Comparison of ENCODE assay signal across 9 cellular contexts in genomic region chr19:8615813-8616596, GRCh38. TPM values are rescaled to one million over a fixed set of nuclear protein-coding genes. Genes with fewer than 3 reads are reported as not detected.
DNase-seq lines count a peak whose midpoint lies in the region; ATAC-seq, FAIRE-seq and TF ChIP-seq lines count a peak whose summit lies in the region.
"Had no signal": no experiment of that assay in that cellular context is flagged by ENCODE, and none has a peak within 500 bp of the region (broad histone marks: within the 10 kb centered on the region; RNA-seq: fewer than 3 reads in every experiment).

No MANE protein-coding gene starts in this region.

- peak; percentile 68 for TF ChIP-seq CTCF in A549 (IDR thresholded peaks at IDR 0.05)
- peak; percentile 78 for TF ChIP-seq CTCF in GM13976 (IDR thresholded peaks at IDR 0.05; ENCODE audit: borderline replicate concordance, control extremely low read depth, extremely low read depth, insufficient read depth, missing control alignments)
- peak; percentile 57 to 75 (median 64) for TF ChIP-seq CTCF in sigmoid colon (IDR thresholded peaks at IDR 0.05)

- peak overlapping the region; percentile 40 for H3K4me2 ChIP-seq in A549

- CTCF ChIA-PET in A549 (lab: Yijun Ruan, JAX): interaction anchor here (0.6 to 6.3 kb wide), 20 partner anchors 8 to 112 kb away, joined by 3 to 46 read pairs (median 6); partner anchors contain the start of gene NFILZ

- TF ChIP-seq EP300 in A549 (IDR thresholded peaks at IDR 0.05) (no peak), sigmoid colon (IDR thresholded peaks at IDR 0.05) (no peak)

- no peak for TF ChIP-seq POLR2A in A549 (IDR thresholded peaks at IDR 0.05; ENCODE audit: low read length)
- no peak for TF ChIP-seq POLR2A in sigmoid colon (IDR thresholded peaks at IDR 0.05)

- no peaks in the 10 kb centered on the region for H3K36me3 ChIP-seq in sigmoid colon

- intact Hi-C loops in head of caudate nucleus (cut with DNase I) (no loop called here), sigmoid colon (cut with DNase I) (no loop called here)

- POLR2A ChIA-PET in A549 (lab: Yijun Ruan, JAX): interaction anchor here (0.6 to 1.0 kb wide), 3 partner anchors 11 to 24 kb away, joined by 3 to 5 read pairs (median 3); no protein-coding TSS in a partner anchor

- in situ Hi-C loops in GM13976 (cut with MboI; ENCODE audit: low sequenced_read_pairs, unreplicated experiment): no loop called here

- H3K4me1 ChIP-seq in A549: peaks cover 57% of the 10 kb centered on the region
- H3K4me1 ChIP-seq in sigmoid colon: peaks cover 0 to 11% (median 8%) of the 10 kb centered on the region in 4 donors

- H3K27me3 ChIP-seq in sigmoid colon: no peaks in the 10 kb centered on the region

- no peak for FAIRE-seq in A549 (lab: Jason Lieb, UNC)

- peak in 1 of 2 experiments; percentile 83 for DNase-seq in A549 (ENCODE audit: low read depth in 1 of 2, low spot score in 1 of 2)
- peak; percentile 67 for DNase-seq in GM13976 (ENCODE audit: low spot score)
- peak; percentile 72 for DNase-seq in RPMI8226
- DNase-seq in activated effector memory CD4-positive, alpha-beta T cell treated with Interleukin-2 at 50 U/mL for 16 hours: peak; percentile 34
- peak in 36 of 42 donors; percentile 17 to 71 (median 52) for DNase-seq in head of caudate nucleus
- peak; percentile 77 for DNase-seq in sigmoid colon

- peak in 1 of 2 experiments; percentile 18; a peak in 4 of 6 replicates for ATAC-seq in A549
- no peak for ATAC-seq in HG02981 (IDR thresholded peaks at IDR 0.05; ENCODE audit: unreplicated experiment)
- no peak for ATAC-seq in HG03378 (IDR thresholded peaks at IDR 0.05; ENCODE audit: unreplicated experiment)

- peak; percentile 69 to 76 for TF ChIP-seq RAD21 in A549 (conservative IDR thresholded peaks at IDR 0.05 in 1 of 2, IDR thresholded peaks at IDR 0.05 in 1 of 2)

- no peaks in the 10 kb centered on the region for H3K9me3 ChIP-seq in A549
- H3K9me3 ChIP-seq in sigmoid colon: no peaks in the 10 kb centered on the region

- 27% methylated on average over 23 of the region's 23 CpGs for WGBS in A549 (ENCODE audit: missing lambda C conversion rate)
- 37 to 41% methylated on average over 23 of the region's 23 CpGs for WGBS in sigmoid colon, 2 donors

- H3K27ac ChIP-seq in A549: peak overlapping the region; percentile 78 to 99
- no peak overlapping the region for H3K27ac ChIP-seq in sigmoid colon

- H3K4me3 ChIP-seq in A549 (no peak overlapping the region), sigmoid colon (no peak overlapping the region)

TF ChIP-seq in A549, 52 proteins besides CTCF, POLR2A, EP300 and RAD21:
- TF ChIP-seq SMC3 (IDR thresholded peaks at IDR 0.05) (peak; percentile 79), NFE2L2 (conservative IDR thresholded peaks at IDR 0.05; ENCODE audit: low read length) (no peak), MAZ (IDR thresholded peaks at IDR 0.05; ENCODE audit: borderline replicate concordance, low read depth, low read length) (no peak), NR3C1 (IDR thresholded peaks at IDR 0.05) (no peak), SREBF2 (IDR thresholded peaks at IDR 0.05) (no peak), ZFP36 (IDR thresholded peaks at IDR 0.05; ENCODE audit: borderline replicate concordance, partially characterized antibody) (peak; percentile 6), MAX (IDR thresholded peaks at IDR 0.05) (peak; percentile 51), CEBPB (IDR thresholded peaks at IDR 0.05) (0 out of 4 replicates have a peak, but pooled peaks of 1 of the 2 experiments have one; percentile 4)

RNA-seq across cellular contexts. Expression of gene ADAMTS10, which starts 5.5 kb away (rescaled TPM):
- polyA plus RNA-seq in A549 (2011; rRNA removed): 26.7 and 33.2 TPM in 2 replicates
- 23.0 and 34.1 TPM in 2 replicates for polyA plus RNA-seq in A549 (2012; cell fraction: cytosol; rRNA removed)
- polyA plus RNA-seq in A549 (2012; cell fraction: nucleus; rRNA removed): 263 and 313 TPM in 2 replicates
- polyA plus RNA-seq in A549 (2017; fragmentation: RNase III; extraction: RNeasy Plus Mini Kit Qiagen cat#74134 plus additional on column Dnase treatment): 39.0 to 73.0 TPM (median 49.3 TPM) in 3 replicates
- 28.3 and 29.4 TPM in 2 replicates for polyA minus RNA-seq in A549 (2011; rRNA and poly(A)+ RNA removed)
- total RNA-seq in sigmoid colon: 10 to 100 TPM; 20.3 to 90.6 (median 27.2) TPM
- polyA plus RNA-seq in sigmoid colon: 10 to 100 TPM in 1 of 3 donors, 1 to 10 TPM in 1, not detected in 1; 1.2 to 13.7 TPM

RNA-seq across cellular contexts. Expression of gene NFILZ, which starts 14.4 kb away (rescaled TPM):
- not detected in 2 replicates for polyA plus RNA-seq in A549 (2011; rRNA removed)
- polyA plus RNA-seq in A549 (2012; cell fraction: cytosol; rRNA removed): not detected in 2 replicates
- polyA plus RNA-seq in A549 (2012; cell fraction: nucleus; rRNA removed): not detected in 2 replicates
- polyA plus RNA-seq in A549 (2017; fragmentation: RNase III; extraction: RNeasy Plus Mini Kit Qiagen cat#74134 plus additional on column Dnase treatment): not detected in 3 replicates
- not detected in 2 replicates for polyA minus RNA-seq in A549 (2011; rRNA and poly(A)+ RNA removed)
- not detected for total RNA-seq in sigmoid colon
- not detected for polyA plus RNA-seq in sigmoid colon
- total RNA-seq: glomerular endothelial cell had no signal

RNA-seq across cellular contexts. Expression of gene MYO1F, which starts 38.8 kb away (rescaled TPM):
- polyA plus RNA-seq in A549 (2011; rRNA removed) (0.37 and 0.95 TPM in 2 replicates), A549 (2017; fragmentation: RNase III; extraction: RNeasy Plus Mini Kit Qiagen cat#74134 plus additional on column Dnase treatment) (0.17 to 0.24 TPM (median 0.23 TPM) in 3 replicates), sigmoid colon (10 to 100 TPM in 1 of 3 donors, 1 to 10 TPM in 2; 6.6 to 19.4 (median 6.9) TPM)
- polyA plus RNA-seq in A549 (2012; cell fraction: cytosol; rRNA removed): 0.45 TPM in 2 replicates
- 0.60 and 0.76 TPM in 2 replicates for polyA plus RNA-seq in A549 (2012; cell fraction: nucleus; rRNA removed)
- polyA minus RNA-seq in A549 (2011; rRNA and poly(A)+ RNA removed): 1.2 and 1.9 TPM in 2 replicates
- total RNA-seq in sigmoid colon: 10 to 100 TPM in 3 of 4 donors, 1 to 10 TPM in 1; 7.4 to 13.2 (median 11.6) TPM

Comparison
In these comparisons a context has a peak if more than half of its experiments do, and no peak if none do; other contexts are left out.
1. H3K27ac ChIP-seq: peak in A549 (2 of 2); none in sigmoid colon (0 of 4).
2. Peak in every context shown above with its lines, with median percentiles within 50 percentile points of each other: CTCF ChIP-seq.